10 cellular contexts compared by ENCODE assay signal in the genomic region with DNA sequence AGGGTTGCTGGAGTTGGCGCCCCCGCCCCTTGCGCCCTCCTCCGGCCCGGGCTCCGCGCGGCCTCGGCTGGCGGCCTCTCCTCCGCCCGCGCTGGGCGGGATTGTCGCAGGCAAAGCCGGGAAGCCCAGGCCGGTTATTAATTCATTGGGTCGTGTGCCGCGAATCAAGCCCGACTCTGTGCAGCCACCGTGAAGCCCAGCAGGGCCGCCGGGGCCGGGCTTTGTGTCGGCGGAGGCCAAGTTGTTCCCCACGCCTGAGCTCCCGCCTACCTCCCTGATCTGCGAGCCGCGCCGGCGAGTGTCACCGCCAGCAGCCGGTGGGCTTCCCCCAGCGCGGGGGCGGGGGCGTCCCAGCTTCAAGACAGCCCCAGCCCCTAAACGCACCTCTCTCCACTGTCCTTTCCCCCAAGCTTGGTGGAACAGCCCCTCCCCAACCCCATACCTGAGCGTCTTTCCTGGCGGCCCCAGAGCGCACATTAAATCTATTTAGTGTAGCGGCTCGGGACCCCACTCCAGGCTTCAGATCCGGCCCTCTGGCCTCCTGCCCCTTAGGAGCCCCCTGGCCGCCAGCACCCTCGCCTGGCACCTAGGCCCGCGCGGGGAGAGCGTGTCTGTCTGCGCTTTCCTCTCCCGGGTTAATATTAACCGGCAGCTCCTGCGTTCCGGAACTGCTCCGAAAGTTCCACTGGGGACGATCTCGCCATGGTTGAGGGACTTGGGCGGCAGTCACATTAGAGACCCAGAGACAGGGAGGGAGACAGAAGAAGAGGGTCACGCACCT. TPM values are rescaled to one million over a fixed set of nuclear protein-coding genes. Genes with fewer than 3 reads are reported as not detected.
DNase-seq lines count a peak whose midpoint lies in the region; FAIRE-seq and TF ChIP-seq lines count a peak whose summit lies in the region.
"Had no signal": no experiment of that assay in that cellular context is flagged by ENCODE, and none has a peak within 500 bp of the region (broad histone marks: within the 10 kb centered on the region; RNA-seq: fewer than 3 reads in every experiment).

No MANE protein-coding gene starts in this region.

- H3K9me3 ChIP-seq in esophagus muscularis mucosa (no peaks in the 10 kb centered on the region), parathyroid adenoma (ENCODE audit: control insufficient read depth, low read length) (no peaks in the 10 kb centered on the region)
- H3K9me3 ChIP-seq: gastroesophageal sphincter had no signal

- H3K27me3 ChIP-seq in esophagus muscularis mucosa: peaks cover 6 to 100% (median 73%) of the 10 kb centered on the region in 4 donors
- peaks cover 7% of the 10 kb centered on the region for H3K27me3 ChIP-seq in parathyroid adenoma (ENCODE audit: control insufficient read depth, insufficient read depth, low read length)

- no peak overlapping the region for H3K9ac ChIP-seq in parathyroid adenoma

- peaks cover 35 to 84% (median 69%) of the 10 kb centered on the region in 4 donors for H3K4me1 ChIP-seq in esophagus muscularis mucosa
- H3K4me1 ChIP-seq in parathyroid adenoma: peaks cover 4% of the 10 kb centered on the region

- WGBS in esophagus muscularis mucosa: under 1% methylated on average over 17 of the region's 63 CpGs

- H3K4me2 ChIP-seq in parathyroid adenoma (ENCODE audit: low read length): peak overlapping the region; percentile 26

- TF ChIP-seq POLR2A in esophagus muscularis mucosa (IDR thresholded peaks at IDR 0.05; ENCODE audit: low read depth): no peak

- in situ Hi-C loops in G401 (cut with HindIII; ENCODE audit: low sequenced_read_pairs): no loop called here

- H2AFZ ChIP-seq in parathyroid adenoma: no peak overlapping the region

- FAIRE-seq in GM18507 (lab: Jason Lieb, UNC): peak; percentile 65

- TF ChIP-seq CTCF in esophagus muscularis mucosa (IDR thresholded peaks at IDR 0.05) (no peak), parathyroid adenoma (IDR thresholded peaks at IDR 0.05) (no peak)

- TF ChIP-seq EP300 in esophagus muscularis mucosa (IDR thresholded peaks at IDR 0.05): no peak

- intact Hi-C loops in esophagus muscularis mucosa (cut with DNase I): no loop called here

- no peaks in the 10 kb centered on the region for H3K79me2 ChIP-seq in parathyroid adenoma

- no peak for DNase-seq in GM18507 (ENCODE audit: extremely low spot score, insufficient read length, low read depth)
- DNase-seq in HT-29 (ENCODE audit: low spot score): peak; percentile 81
- DNase-seq in esophagus muscularis mucosa (ENCODE audit: extremely low spot score): no peak
- no peak for DNase-seq in activated effector memory CD4-positive, alpha-beta T cell treated with Interleukin-2 at 50 U/mL for 16 hours
- no peak for DNase-seq in G401 (ENCODE audit: low spot score)
- no peak for DNase-seq in RKO (ENCODE audit: low spot score)

- no peaks in the 10 kb centered on the region for H3K36me3 ChIP-seq in esophagus muscularis mucosa
- H3K36me3 ChIP-seq in parathyroid adenoma (ENCODE audit: control insufficient read depth, insufficient read depth, low read length): no peaks in the 10 kb centered on the region
- H3K36me3 ChIP-seq: gastroesophageal sphincter had no signal

- H3K4me3 ChIP-seq in esophagus muscularis mucosa (peak overlapping the region in 3 of 4 donors; percentile 10 to 28 (median 12)), parathyroid adenoma (ENCODE audit: low read depth, low read length) (no peak overlapping the region)

- no peak overlapping the region for H3K27ac ChIP-seq in esophagus muscularis mucosa (replicated peaks in 1 of 4)
- no peak overlapping the region for H3K27ac ChIP-seq in parathyroid adenoma
- H3K27ac ChIP-seq: gastroesophageal sphincter, RWPE1 had no signal

RNA-seq across cellular contexts. Expression of gene SHH, which starts 3.5 kb away (rescaled TPM):
- 21.7 and 22.6 TPM in 2 replicates for total RNA-seq in HT-29 (2014; rRNA removed; shearing (Covaris generic))
- total RNA-seq in esophagus muscularis mucosa: not detected
- not detected in 2 replicates for total RNA-seq in G401 (2014; rRNA removed; shearing (Covaris generic))
- total RNA-seq: activated T-helper 1 cell treated with anti-CD3 and anti-CD28 coated beads, Interleukin-12 subunit alpha, Interleukin-12 subunit beta, Interleukin-2, Interleukin-4 antibody, amounts not matched to agents 30 ng/mL and 10 ng/mL and 1 ng/mL, durations not matched to agents 14 hours and 24 hours and 36 hours had no signal

Comparison
In these comparisons a context has a peak if more than half of its experiments do, and no peak if none do; other contexts are left out.
1. RNA of gene SHH, which starts 3.5 kb away (total RNA-seq): 21.7 to 22.6 TPM in HT-29; not detected in esophagus muscularis mucosa and not detected in G401; every median in the first group is over 10 times any median in the second.